15 cellular contexts compared by ENCODE assay signal in genomic region chr6:49264909-49265308, GRCh38.
"Had no signal": no experiment of that assay in that cellular context is flagged by ENCODE, and none has a peak within 500 bp of the region (broad histone marks: within the 10 kb centered on the region; RNA-seq: fewer than 3 reads in every experiment).

No MANE protein-coding gene starts in this region.

- H3K9me3 ChIP-seq: adrenal gland, lower lobe of right lung, pancreas, uterus had no signal

- H3K4me1 ChIP-seq: adrenal gland, lower lobe of right lung, neural progenitor cell, pancreas, uterus had no signal

- H3K4me2 ChIP-seq: neural progenitor cell had no signal

- H3K9ac ChIP-seq: neural progenitor cell had no signal

- H3K4me3 ChIP-seq: adrenal gland, lower lobe of right lung, neural progenitor cell, pancreas, uterus had no signal

- H2AFZ ChIP-seq: neural progenitor cell had no signal

- H3K27ac ChIP-seq: adrenal gland, lower lobe of right lung, neural progenitor cell, pancreas, uterus had no signal

- ATAC-seq: lower lobe of right lung, pancreas, WTC11 had no signal

- H3K36me3 ChIP-seq: adrenal gland, lower lobe of right lung, neural progenitor cell, pancreas, uterus had no signal

- H3K27me3 ChIP-seq: adrenal gland, neural progenitor cell, pancreas, uterus had no signal

- DNase-seq: activated CD4-positive, alpha-beta T cell treated with anti-CD3 and anti-CD28 coated beads, Interleukin-2, amount 10 ng/mL, durations not matched to agents 7 days and 5 days; activated naive CD4-positive, alpha-beta T cell treated with anti-CD3 and anti-CD28 coated beads, Interleukin-2, amount 50 U/mL, for 16 hours; activated T-cell treated with anti-CD3 and anti-CD28 coated beads for 4 hours; adrenal gland; cortex of kidney; effector CD8-positive, alpha-beta T cell; hippocampal formation; lower lobe of right lung; midbrain; stimulated activated CD4-positive, alpha-beta T cell treated with anti-CD3 and anti-CD28 coated beads, Interleukin-15, amount 100 ng/mL, for 24 hours; stimulated activated CD4-positive, alpha-beta T cell treated with anti-CD3 and anti-CD28 coated beads, Interleukin-4, amount 100 ng/mL, for 4 hours; uterus had no signal
